Comparison of ENCODE assay signal across 17 cellular contexts in the genomic region with DNA sequence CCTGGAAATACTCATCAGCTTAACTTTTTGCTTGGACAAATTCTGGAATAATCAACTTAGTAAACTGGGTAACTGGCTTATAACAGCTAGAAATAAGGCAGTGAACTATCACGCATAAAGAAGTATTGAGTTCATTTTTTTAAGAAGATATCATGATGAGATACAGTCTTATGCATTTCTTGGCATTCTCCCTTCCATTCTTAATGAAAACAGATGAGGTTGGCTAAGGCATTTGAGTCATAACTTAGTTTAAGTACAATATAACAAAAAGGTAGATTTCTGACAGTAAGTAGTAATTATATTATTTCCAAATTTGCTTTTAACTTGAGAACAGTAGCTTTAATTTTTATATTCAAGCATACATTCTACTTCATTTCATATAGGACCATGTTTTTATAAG. TPM values are rescaled to one million over a fixed set of nuclear protein-coding genes. Genes with fewer than 3 reads are reported as not detected.
DNase-seq lines count a peak whose midpoint lies in the region; ATAC-seq, FAIRE-seq and TF ChIP-seq lines count a peak whose summit lies in the region.
"Had no signal": no experiment of that assay in that cellular context is flagged by ENCODE, and none has a peak within 500 bp of the region (broad histone marks: within the 10 kb centered on the region; RNA-seq: fewer than 3 reads in every experiment).

No MANE protein-coding gene starts in this region.

- no peaks in the 10 kb centered on the region for H3K36me3 Mint-ChIP-seq in effector memory CD8-positive, alpha-beta T cell (ENCODE audit: insufficient read depth)
- H3K36me3 Mint-ChIP-seq: CD8-positive, alpha-beta memory T cell had no signal

- no peaks in the 10 kb centered on the region for H3K9me2 ChIP-seq in GM23248 (ENCODE audit: insufficient read depth)

- 3 to 12% methylated on average over 1 of the region's 1 CpG for WGBS in GM23248 (ENCODE audit: low coverage in 1 of 2, low lambda C conversion rate in 2 of 2, missing lambda C conversion rate in 2 of 2), 2 experiments
- WGBS in mammary epithelial cell (ENCODE audit: low coverage, missing lambda C conversion rate) = 100% methylated on average over 1 of the region's 1 CpG
- 57 to 79% methylated on average over 1 of the region's 1 CpG for WGBS in pancreas, 2 donors

- H3K9me3 Mint-ChIP-seq in effector memory CD8-positive, alpha-beta T cell = no peaks in the 10 kb centered on the region
- H3K9me3 Mint-ChIP-seq: CD8-positive, alpha-beta memory T cell; GM23338 had no signal

- H3K4me3 Mint-ChIP-seq in effector memory CD8-positive, alpha-beta T cell = no peak overlapping the region
- H3K4me3 Mint-ChIP-seq: CD8-positive, alpha-beta memory T cell; GM23338 had no signal

- peak; percentile 9 for FAIRE-seq in pancreas (lab: Jason Lieb, UNC)
- FAIRE-seq: A549, GM18507 had no signal

- in situ Hi-C loops in GM23248 (cut with MboI) = no loop called here
- in situ Hi-C loops in mammary epithelial cell (cut with MboI; ENCODE audit: low sequenced_read_pairs in 2 of 2) = no loop called here

- no peak overlapping the region for H3K4me2 ChIP-seq in GM23248 (ENCODE audit: unreplicated experiment)
- peak overlapping the region; percentile 92 for H3K4me2 ChIP-seq in mammary epithelial cell (ENCODE audit: insufficient read depth, low read depth, low read length)
- H3K4me2 ChIP-seq: A549, BLaER1, GM23338 had no signal

- no peaks in the 10 kb centered on the region for H3F3A ChIP-seq in GM23248 (ENCODE audit: insufficient read depth)

- CTCF ChIA-PET in mammary epithelial cell (lab: Charles Lee; ENCODE audit: low non-redundant PET) = no interaction called here

- H3K4me1 Mint-ChIP-seq in effector memory CD8-positive, alpha-beta T cell (ENCODE audit: low read depth in 2 of 2) = no peaks in the 10 kb centered on the region
- H3K4me1 Mint-ChIP-seq: CD8-positive, alpha-beta memory T cell; GM23338 had no signal

- H2AFZ ChIP-seq in GM23248 (no peak overlapping the region), mammary epithelial cell (ENCODE audit: low read depth, low read length) (no peak overlapping the region)
- H2AFZ ChIP-seq: GM23338 had no signal

- no peak overlapping the region for H3K27ac ChIP-seq in GM23248
- no peak overlapping the region for H3K27ac ChIP-seq in mammary epithelial cell (ENCODE audit: insufficient read depth, low read depth, low read length)
- no peak overlapping the region for H3K27ac ChIP-seq in pancreas
- H3K27ac ChIP-seq: A549, BLaER1, HL-60 had no signal

- H3K79me2 ChIP-seq in GM23248 (ENCODE audit: insufficient read depth) (no peaks in the 10 kb centered on the region), mammary epithelial cell (ENCODE audit: insufficient read depth, low read length) (no peaks in the 10 kb centered on the region)

- intact Hi-C loops in mammary epithelial cell (cut with micrococcal nuclease) = no loop called here
- intact Hi-C loops in pancreas (cut with DNase I) = no loop called here

- dilution Hi-C loops in mammary epithelial cell (cut with HindIII; ENCODE audit: low sequenced_read_pairs) = no loop called here

- no peak overlapping the region for H3K4me3 ChIP-seq in GM23248
- peak overlapping the region in 1 of 3 experiments; percentile 36 for H3K4me3 ChIP-seq in mammary epithelial cell (replicated peaks in 1 of 3; ENCODE audit: insufficient read depth in 1 of 3, low read depth in 2 of 3, low read length in 3 of 3)
- H3K4me3 ChIP-seq in fibroblast of mammary gland (ENCODE audit: control insufficient read depth, low read depth, low read length) = no peak overlapping the region
- H3K4me3 ChIP-seq in pancreas = no peak overlapping the region
- H3K4me3 ChIP-seq: A549, BLaER1, GM23338 had no signal

- no peak overlapping the region for H3K9ac ChIP-seq in GM23248
- H3K9ac ChIP-seq in mammary epithelial cell (ENCODE audit: insufficient read depth, low read length) = no peak overlapping the region
- H3K9ac ChIP-seq: BLaER1 had no signal

- H3K4me1 ChIP-seq in GM23248 (ENCODE audit: insufficient read depth) (no peaks in the 10 kb centered on the region), mammary epithelial cell (ENCODE audit: insufficient read depth, low read length) (peaks cover 25% of the 10 kb centered on the region), pancreas (no peaks in the 10 kb centered on the region)
- H3K4me1 ChIP-seq: A549 had no signal

- H3K27me3 ChIP-seq in GM23248 (replicated peaks; ENCODE audit: insufficient read depth) (no peaks in the 10 kb centered on the region), mammary epithelial cell (ENCODE audit: insufficient read depth, low read length) (no peaks in the 10 kb centered on the region), pancreas (no peaks in the 10 kb centered on the region)
- H3K27me3 ChIP-seq: BLaER1 had no signal

- BruUV-seq in mammary epithelial cell (replicated peaks; lab: Mats Ljungman, UMichigan) = no TSS peak

- no peak overlapping the region for H3K27ac Mint-ChIP-seq in effector memory CD8-positive, alpha-beta T cell
- H3K27ac Mint-ChIP-seq: CD8-positive, alpha-beta memory T cell; GM23338 had no signal

- H3K9me3 ChIP-seq in GM23248 (ENCODE audit: low read depth) (no peaks in the 10 kb centered on the region), mammary epithelial cell (replicated peaks; ENCODE audit: insufficient read depth, low read length) (no peaks in the 10 kb centered on the region), pancreas (no peaks in the 10 kb centered on the region)
- H3K9me3 ChIP-seq: A549, BLaER1, Caco-2 had no signal

- TF ChIP-seq CTCF in mammary epithelial cell (conservative IDR thresholded peaks at IDR 0.05 in 1 of 2, IDR thresholded peaks at IDR 0.05 in 1 of 2; ENCODE audit: extremely low read depth in 1 of 2, insufficient read depth in 1 of 2, low read depth in 1 of 2, low read length in 2 of 2) (no peak), fibroblast of mammary gland (conservative IDR thresholded peaks at IDR 0.05; ENCODE audit: control insufficient read depth, insufficient read depth, low read depth, low read length) (no peak), pancreas (IDR thresholded peaks at IDR 0.05) (no peak)

- H3K36me3 ChIP-seq in GM23248 (ENCODE audit: low read depth) = no peaks in the 10 kb centered on the region
- no peaks in the 10 kb centered on the region for H3K36me3 ChIP-seq in mammary epithelial cell (ENCODE audit: insufficient read depth, low read length)
- no peaks in the 10 kb centered on the region for H3K36me3 ChIP-seq in pancreas
- H3K36me3 ChIP-seq: BLaER1 had no signal

- no peaks in the 10 kb centered on the region for H3K27me3 Mint-ChIP-seq in effector memory CD8-positive, alpha-beta T cell

- no peak for ATAC-seq in pancreas
- ATAC-seq in effector memory CD8-positive, alpha-beta T cell (replicated peaks) = no peak
- ATAC-seq: A549 had no signal

- DNase-seq in GM23248 = peak; percentile 9
- DNase-seq in mammary epithelial cell = no peak
- DNase-seq in fibroblast of mammary gland (ENCODE audit: low read depth) = peak; percentile 41
- DNase-seq in pancreas = no peak
- DNase-seq in germinal center (ENCODE audit: low spot score) = no peak
- DNase-seq in activated CD4-positive, alpha-beta T cell treated with anti-CD3 and anti-CD28 coated beads, Interleukin-2, amount 50 U/mL, for 48 hours = no peak
- DNase-seq in effector memory CD8-positive, alpha-beta T cell = no peak
- DNase-seq: AML-193; Caco-2; CD8-positive, alpha-beta memory T cell; DMS53; H7 had no signal

- H4K20me1 ChIP-seq in GM23248 (ENCODE audit: insufficient read depth) = no peaks in the 10 kb centered on the region
- no peaks in the 10 kb centered on the region for H4K20me1 ChIP-seq in mammary epithelial cell (ENCODE audit: insufficient read depth, low read length)
- H4K20me1 ChIP-seq: BLaER1 had no signal

RNA-seq across cellular contexts. Expression of gene SAMD5, which starts 56.1 kb away (rescaled TPM):
- not detected in 2 replicates for total RNA-seq in GM23248 (2014; rRNA removed; shearing (Covaris generic))
- polyA plus RNA-seq in GM23248 (2016; fragmentation: Nextera tagmentation; extraction: Ambion mirVana) = not detected in 2 replicates
- 1 to 10 TPM; 2.5 to 2.9 TPM for total RNA-seq in mammary epithelial cell
- 0.87 TPM for polyA plus RNA-seq in mammary epithelial cell
- 0.10 TPM for polyA minus RNA-seq in mammary epithelial cell
- 1 to 10 TPM in 3 of 6 donors, under 1 TPM in 3; 0.54 to 2.0 (median 0.86) TPM for total RNA-seq in pancreas
- 1 to 10 TPM in 1 of 2 donors, under 1 TPM in 1; 0.87 to 3.8 TPM for polyA plus RNA-seq in pancreas
- polyA plus RNA-seq: CD8-positive, alpha-beta memory T cell; GM23338 had no signal

Comparison
In these comparisons a context has a peak if more than half of its experiments do, and no peak if none do; other contexts are left out.
1. DNase-seq: peak in GM23248 (single experiment) and fibroblast of mammary gland (single experiment); none in mammary epithelial cell (single experiment), pancreas (0 of 6), germinal center (single experiment), activated CD4-positive, alpha-beta T cell treated with anti-CD3 and anti-CD28 coated beads, Interleukin-2, amount 50 U/mL, for 48 hours (0 of 2) and effector memory CD8-positive, alpha-beta T cell (0 of 3).